20 cellular contexts compared by ENCODE assay signal in the genomic region with DNA sequence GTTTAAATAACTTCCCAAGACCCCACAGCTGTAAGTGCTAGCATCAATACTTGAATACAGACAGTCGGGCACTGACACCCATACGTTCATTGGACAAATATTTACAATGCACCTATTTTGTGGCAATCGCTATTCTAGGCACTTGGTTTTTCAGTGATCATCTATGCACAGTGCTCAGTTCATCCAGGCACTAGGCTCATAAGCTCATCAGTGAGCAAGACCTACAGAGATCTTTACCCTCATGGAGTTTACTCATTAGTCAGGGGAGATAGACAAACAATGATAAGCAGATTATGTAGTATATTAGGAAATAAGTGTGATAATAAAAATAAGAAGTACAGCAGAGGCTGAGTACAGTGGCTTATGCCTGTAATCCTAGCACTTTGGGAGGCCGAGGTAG.
"Had no signal": no experiment of that assay in that cellular context is flagged by ENCODE, and none has a peak within 500 bp of the region (broad histone marks: within the 10 kb centered on the region; RNA-seq: fewer than 3 reads in every experiment).

No MANE protein-coding gene starts in this region.

- ATAC-seq: Panc1, PC-3, SK-N-SH treated with all-trans-retinoic acid at 6 μM for 48 hours had no signal

- H3K9me3 ChIP-seq: SJCRH30 had no signal

- H3K36me3 ChIP-seq: SJCRH30 had no signal

- DNase-seq: IMR-90, Kasumi-1, KG1, MM.1S, NCI-H1092 treated with DMSO at 0.1 percent for 48 hours, NCI-H1436, NCI-H187, NCI-H2029, NCI-H2081 treated with DMSO at 0.1 percent for 48 hours, NCI-H2171, NCI-H226, NCI-H446, NCI-H510A, NCI-H524 treated with DMSO at 0.1 percent for 48 hours, PC-3, SHP77 treated with DMSO at 0.1 percent for 48 hours, SJCRH30 had no signal

- H3K27me3 ChIP-seq: SJCRH30 had no signal

- H3K4me3 ChIP-seq: SJCRH30 had no signal

- H3K4me1 ChIP-seq: SJCRH30 had no signal

- H3K27ac ChIP-seq: RWPE1, SJCRH30 had no signal
